Comparison of ENCODE assay signal across 2 cellular contexts in the genomic region with DNA sequence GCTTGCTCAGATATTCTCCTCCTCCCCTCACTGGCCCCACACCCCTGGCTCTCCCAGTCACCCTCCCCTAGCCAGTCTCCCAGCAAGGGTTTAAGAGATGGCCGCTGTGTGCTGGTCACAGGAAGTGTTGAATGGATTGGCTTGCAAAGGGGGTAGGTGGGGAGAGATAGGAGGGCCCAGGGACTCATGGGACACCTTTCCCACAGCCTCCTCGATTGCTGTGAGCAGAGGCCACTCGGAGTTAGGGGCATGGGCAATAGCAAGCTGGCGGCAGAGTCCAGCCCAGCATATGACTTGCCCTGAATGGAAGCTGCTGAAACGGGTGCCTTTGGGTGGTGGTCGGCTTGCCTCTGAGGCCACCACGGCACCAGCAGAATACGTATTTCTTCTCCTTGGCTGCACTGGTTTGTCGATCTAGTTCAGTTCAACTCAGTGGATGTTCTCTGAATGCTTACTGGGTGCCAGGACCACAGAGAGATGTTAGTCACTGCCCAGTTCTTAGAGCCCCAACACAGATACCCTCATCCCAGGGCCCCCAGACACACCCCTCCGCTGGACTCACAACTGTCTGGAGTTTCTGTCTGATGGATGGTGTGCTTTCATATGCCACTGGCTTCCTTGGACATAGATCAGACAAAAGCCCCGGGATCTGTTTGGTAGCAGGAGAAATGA.
TF ChIP-seq lines count a peak whose summit lies in the region.

No MANE protein-coding gene starts in this region.

TF ChIP-seq in HEK293, 187 proteins besides CTCF, POLR2A, EP300 and RAD21:
- TF ChIP-seq, protein P1, sequence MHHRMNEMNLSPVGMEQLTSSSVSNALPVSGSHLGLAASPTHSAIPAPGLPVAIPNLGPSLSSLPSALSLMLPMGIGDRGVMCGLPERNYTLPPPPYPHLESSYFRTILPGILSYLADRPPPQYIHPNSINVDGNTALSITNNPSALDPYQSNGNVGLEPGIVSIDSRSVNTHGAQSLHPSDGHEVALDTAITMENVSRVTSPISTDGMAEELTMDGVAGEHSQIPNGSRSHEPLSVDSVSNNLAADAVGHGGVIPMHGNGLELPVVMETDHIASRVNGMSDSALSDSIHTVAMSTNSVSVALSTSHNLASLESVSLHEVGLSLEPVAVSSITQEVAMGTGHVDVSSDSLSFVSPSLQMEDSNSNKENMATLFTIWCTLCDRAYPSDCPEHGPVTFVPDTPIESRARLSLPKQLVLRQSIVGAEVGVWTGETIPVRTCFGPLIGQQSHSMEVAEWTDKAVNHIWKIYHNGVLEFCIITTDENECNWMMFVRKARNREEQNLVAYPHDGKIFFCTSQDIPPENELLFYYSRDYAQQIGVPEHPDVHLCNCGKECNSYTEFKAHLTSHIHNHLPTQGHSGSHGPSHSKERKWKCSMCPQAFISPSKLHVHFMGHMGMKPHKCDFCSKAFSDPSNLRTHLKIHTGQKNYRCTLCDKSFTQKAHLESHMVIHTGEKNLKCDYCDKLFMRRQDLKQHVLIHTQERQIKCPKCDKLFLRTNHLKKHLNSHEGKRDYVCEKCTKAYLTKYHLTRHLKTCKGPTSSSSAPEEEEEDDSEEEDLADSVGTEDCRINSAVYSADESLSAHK (tag by site-specific recombination; IDR thresholded peaks at IDR 0.05) = no peak
- TF ChIP-seq ZBTB20 (tag by site-specific recombination; IDR thresholded peaks at IDR 0.05) = peak; percentile 69
- peak; percentile 74; the same call in 1 of the 2 replicates for TF ChIP-seq ZNF366 (tag by site-specific recombination; conservative IDR thresholded peaks at IDR 0.05)

TF ChIP-seq in K562, 482 proteins besides CTCF, POLR2A, EP300 and RAD21:
- TF ChIP-seq MYNN (IDR thresholded peaks at IDR 0.05) (no peak), MYNN (CRISPR knock-in tag; IDR thresholded peaks at IDR 0.05) (no peak), DPF2 (IDR thresholded peaks at IDR 0.05) (no peak), YY1 (IDR thresholded peaks at IDR 0.05; ENCODE audit: borderline replicate concordance in 1 of 3, control insufficient read depth in 1 of 3, extremely low read depth in 1 of 3, insufficient read depth in 3 of 3, insufficient read length in 1 of 3, insufficient replicate concordance in 2 of 3, low read depth in 1 of 3, low read length in 2 of 3) (peak in 1 of 3 experiments; percentile 23), HNRNPH1 (optimal IDR thresholded peaks at IDR 0.05; ENCODE audit: low read depth, low read length) (no peak), U2AF1 (optimal IDR thresholded peaks at IDR 0.05; ENCODE audit: low read depth, low read length) (no peak)
- TF ChIP-seq, protein P2, sequence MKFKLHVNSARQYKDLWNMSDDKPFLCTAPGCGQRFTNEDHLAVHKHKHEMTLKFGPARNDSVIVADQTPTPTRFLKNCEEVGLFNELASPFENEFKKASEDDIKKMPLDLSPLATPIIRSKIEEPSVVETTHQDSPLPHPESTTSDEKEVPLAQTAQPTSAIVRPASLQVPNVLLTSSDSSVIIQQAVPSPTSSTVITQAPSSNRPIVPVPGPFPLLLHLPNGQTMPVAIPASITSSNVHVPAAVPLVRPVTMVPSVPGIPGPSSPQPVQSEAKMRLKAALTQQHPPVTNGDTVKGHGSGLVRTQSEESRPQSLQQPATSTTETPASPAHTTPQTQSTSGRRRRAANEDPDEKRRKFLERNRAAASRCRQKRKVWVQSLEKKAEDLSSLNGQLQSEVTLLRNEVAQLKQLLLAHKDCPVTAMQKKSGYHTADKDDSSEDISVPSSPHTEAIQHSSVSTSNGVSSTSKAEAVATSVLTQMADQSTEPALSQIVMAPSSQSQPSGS (CRISPR knock-in tag; IDR thresholded peaks at IDR 0.05) = no peak
